ENCODE assay signal across 11 cellular contexts in the genomic region with DNA sequence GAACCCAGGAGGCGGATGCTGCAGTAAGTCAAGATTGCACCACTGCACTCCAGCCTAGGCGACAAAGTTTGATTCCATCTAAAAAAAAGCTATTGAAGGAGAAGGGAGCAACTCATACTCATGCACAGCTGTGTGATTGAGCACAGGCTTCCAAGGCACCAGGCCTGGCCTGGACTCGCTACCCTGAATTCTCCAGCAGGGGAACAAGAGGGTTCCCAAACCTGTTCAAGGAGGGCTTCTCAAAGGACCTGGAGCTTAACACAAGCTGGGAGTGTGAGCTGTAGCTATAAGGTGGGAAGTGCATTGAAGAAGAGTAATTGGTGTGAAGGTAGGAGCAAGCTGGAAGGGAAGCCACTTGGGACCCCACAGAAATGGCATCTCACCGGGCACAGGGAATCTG. TPM values are rescaled to one million over a fixed set of nuclear protein-coding genes. Genes with fewer than 3 reads are reported as not detected.
DNase-seq lines count a peak whose midpoint lies in the region; ATAC-seq, FAIRE-seq and TF ChIP-seq lines count a peak whose summit lies in the region.
"Had no signal": no experiment of that assay in that cellular context is flagged by ENCODE, and none has a peak within 500 bp of the region (broad histone marks: within the 10 kb centered on the region; RNA-seq: fewer than 3 reads in every experiment).

No MANE protein-coding gene starts in this region.

- H2BK12ac ChIP-seq in H1 (ENCODE audit: low read depth, low read length): peak overlapping the region; percentile 60; the same call in 1 of the 2 replicates

- H2AK5ac ChIP-seq in H1 (ENCODE audit: low read depth, low read length): peak overlapping the region; percentile 26; the same call in 1 of the 2 replicates

- H3K27me3 ChIP-seq in CD4-positive, alpha-beta memory T cell (ENCODE audit: insufficient read depth, low read length): no peaks in the 10 kb centered on the region
- H3K27me3 ChIP-seq in H1 (replicated peaks in 1 of 4; ENCODE audit: control insufficient read depth in 3 of 4, extremely low read depth in 1 of 4, insufficient read depth in 3 of 4, low read length in 3 of 4) (no peaks in the 10 kb centered on the region), prostate gland (replicated peaks; ENCODE audit: insufficient read depth) (no peaks in the 10 kb centered on the region)

- no peak overlapping the region for H3K27ac ChIP-seq in CD4-positive, alpha-beta memory T cell (ENCODE audit: low read depth, low read length)
- H3K27ac ChIP-seq in KOPT-K1 (ENCODE audit: low read depth, low read length, poor library complexity, severe bottlenecking) (peak overlapping the region; percentile 1), H1 (ENCODE audit: low read depth, low read length) (no peak overlapping the region), prostate gland (peak overlapping the region; percentile 83 to 84)

- H2BK120ac ChIP-seq in H1 (replicated peaks; ENCODE audit: low read depth, low read length): no peak overlapping the region

- H3K4me1 ChIP-seq in CD4-positive, alpha-beta memory T cell (ENCODE audit: insufficient read depth, low read length): peaks cover 93% of the 10 kb centered on the region
- H3K4me1 ChIP-seq in H1 (replicated peaks in 1 of 4; ENCODE audit: control insufficient read depth in 3 of 4, insufficient read depth in 4 of 4, low read length in 3 of 4) (peaks cover 12 to 29% (median 26%) of the 10 kb centered on the region in 4 experiments), prostate gland (replicated peaks) (peaks cover 45% of the 10 kb centered on the region)

- H3K9me3 Mint-ChIP-seq in CD4-positive, alpha-beta memory T cell: no peaks in the 10 kb centered on the region

- peak; percentile 9 to 33 (median 27); a peak in 3 of 4 replicates for TF ChIP-seq CTCF in H1 (IDR thresholded peaks at IDR 0.05; ENCODE audit: control extremely low read depth in 1 of 3, insufficient read depth in 1 of 3, low read depth in 1 of 3, low read length in 3 of 3)
- no peak for TF ChIP-seq CTCF in prostate gland (IDR thresholded peaks at IDR 0.05)

- H3K9me3 ChIP-seq in CD4-positive, alpha-beta memory T cell (ENCODE audit: control insufficient read depth in 1 of 2, low read length in 2 of 2): no peaks in the 10 kb centered on the region
- H3K9me3 ChIP-seq in KOPT-K1 (ENCODE audit: insufficient read depth, low read length, poor library complexity, severe bottlenecking) (no peaks in the 10 kb centered on the region), H1 (ENCODE audit: insufficient read depth in 2 of 2, low read depth in 1 of 2, low read length in 1 of 2) (no peaks in the 10 kb centered on the region), prostate gland (no peaks in the 10 kb centered on the region)

- peak overlapping the region in 5 of 8 donors; percentile 8 to 48 (median 33) for H3K4me3 Mint-ChIP-seq in CD4-positive, alpha-beta memory T cell

- WGBS in H1 (ENCODE audit: extremely low coverage in 1 of 2, insufficient coverage in 1 of 2, insufficient read length in 1 of 2, insufficient replicate concordance in 2 of 2, low coverage in 1 of 2, low lambda C conversion rate in 2 of 2, missing lambda C conversion rate in 1 of 2), 2 experiments: 94% methylated on average over 4 of the region's 4 CpGs; no CpG with 5 or more reads in 1 of the 2 experiments
- WGBS in prostate gland: 87% methylated on average over 4 of the region's 4 CpGs

- no peak overlapping the region for H3K23ac ChIP-seq in H1 (ENCODE audit: insufficient read length)

- H2BK20ac ChIP-seq in H1 (ENCODE audit: low read length): peak overlapping the region; percentile 80; the same call in 1 of the 2 replicates

- H3K79me2 ChIP-seq in H1 (ENCODE audit: control insufficient read depth in 1 of 2, insufficient read depth in 2 of 2, low read length in 2 of 2): no peaks in the 10 kb centered on the region

- ATAC-seq in HG02571 (IDR thresholded peaks at IDR 0.05; ENCODE audit: unreplicated experiment) (no peak), GM18909 (IDR thresholded peaks at IDR 0.05; ENCODE audit: poor library complexity, unreplicated experiment) (no peak), GM21723 (IDR thresholded peaks at IDR 0.05; ENCODE audit: unreplicated experiment) (no peak)

- FAIRE-seq in H1 (lab: Jason Lieb, UNC): no peak
- FAIRE-seq: keratinocyte had no signal

- no peaks in the 10 kb centered on the region for H3K27me3 Mint-ChIP-seq in CD4-positive, alpha-beta memory T cell

- H3K9ac ChIP-seq in H1 (replicated peaks in 1 of 4; ENCODE audit: extremely low read depth in 1 of 4, low read depth in 3 of 4, low read length in 3 of 4): no peak overlapping the region

- H3K14ac ChIP-seq in H1 (ENCODE audit: insufficient read length): no peak overlapping the region

- no peak overlapping the region for H3K56ac ChIP-seq in H1 (replicated peaks; ENCODE audit: insufficient read length, low read depth, low read length)

- peaks cover 46 to 77% (median 62%) of the 10 kb centered on the region in 4 donors for H3K4me1 Mint-ChIP-seq in CD4-positive, alpha-beta memory T cell

- peak overlapping the region; percentile 95; the same call in 1 of the 2 replicates for H2BK15ac ChIP-seq in H1 (ENCODE audit: low read length)

- H3K23me2 ChIP-seq in H1 (ENCODE audit: low read depth, low read length): peaks cover 4% of the 10 kb centered on the region; the same call in 1 of the 2 replicates

- H4K8ac ChIP-seq in H1 (ENCODE audit: extremely low read depth, insufficient read depth, low read length): no peak overlapping the region

- H4K20me1 ChIP-seq in H1 (replicated peaks in 1 of 2; ENCODE audit: control insufficient read depth in 1 of 2, insufficient read depth in 2 of 2, low read length in 2 of 2): no peaks in the 10 kb centered on the region

- H4K91ac ChIP-seq in H1 (replicated peaks; ENCODE audit: insufficient read length, low read length): peak overlapping the region; percentile 20

- peak overlapping the region in 6 of 7 donors; percentile 1 to 95 (median 84) for H3K27ac Mint-ChIP-seq in CD4-positive, alpha-beta memory T cell

- no peak overlapping the region for H3K4me3 ChIP-seq in CD4-positive, alpha-beta memory T cell (ENCODE audit: low read length in 2 of 2)
- H3K4me3 ChIP-seq in H1 (ENCODE audit: extremely low read depth in 1 of 4, insufficient read depth in 2 of 4, low read depth in 3 of 4, low read length in 4 of 4) (no peak overlapping the region), prostate gland (no peak overlapping the region)

- no peak for DNase-seq in CD4-positive, alpha-beta memory T cell
- no peak for DNase-seq in H1 (ENCODE audit: low read depth in 1 of 2, low spot score in 2 of 2)
- no peak for DNase-seq in prostate gland (ENCODE audit: low spot score)
- DNase-seq: EL; HCEC 1CT; NK-92 treated with Interleukin-12 subunit alpha and Interleukin-12 subunit beta, amount 100 ng/mL, for 24 hours had no signal

- TF ChIP-seq EP300 in H1 (IDR thresholded peaks at IDR 0.05; ENCODE audit: borderline replicate concordance in 1 of 2, low read depth in 2 of 2, low read length in 2 of 2): no peak

- intact Hi-C loops in CD4-positive, alpha-beta memory T cell (cut with micrococcal nuclease): no loop called here
- intact Hi-C loops in prostate gland (cut with DNase I): loop anchor here (5.0 kb wide), 1 partner anchor 41 kb away; a partner anchor contains a TSS

- TF ChIP-seq POLR2A in H1 (IDR thresholded peaks at IDR 0.05; ENCODE audit: control extremely low read depth in 1 of 2, low read depth in 2 of 2, low read length in 2 of 2) (no peak), prostate gland (IDR thresholded peaks at IDR 0.05) (no peak)

- H3K36me3 ChIP-seq in CD4-positive, alpha-beta memory T cell (ENCODE audit: insufficient read depth, low read length): no peaks in the 10 kb centered on the region
- H3K36me3 ChIP-seq in KOPT-K1 (ENCODE audit: insufficient read depth, low read length) (no peaks in the 10 kb centered on the region), H1 (ENCODE audit: control insufficient read depth in 2 of 4, insufficient read depth in 4 of 4, low read length in 3 of 4) (no peaks in the 10 kb centered on the region), prostate gland (no peaks in the 10 kb centered on the region)

- H2AFZ ChIP-seq in H1 (ENCODE audit: low read length): no peak overlapping the region

- H3K4me2 ChIP-seq in H1 (ENCODE audit: insufficient read depth in 1 of 2, low read depth in 2 of 2, low read length in 2 of 2): no peak overlapping the region

- H3K79me1 ChIP-seq in H1 (ENCODE audit: low read depth, low read length): no peaks in the 10 kb centered on the region

- POLR2A ChIA-PET in CD4-positive, alpha-beta memory T cell (lab: Charles Lee; ENCODE audit: partially characterized antibody): interaction anchor here (1.5 to 13.8 kb wide), 7 partner anchors 11 to 77 kb away, joined by 5 to 161 read pairs (median 22); a partner anchor contains a TSS
- POLR2A ChIA-PET in H1 (lab: Charles Lee; ENCODE audit: partially characterized antibody): interaction anchor here (0.6 to 24.2 kb wide), 10 partner anchors 11 to 173 kb away, joined by 3 to 673 read pairs (median 4); a partner anchor contains a TSS

- H3K4ac ChIP-seq in H1 (replicated peaks; ENCODE audit: insufficient read length, low read depth, low read length): no peak overlapping the region

- CTCF ChIA-PET in CD4-positive, alpha-beta memory T cell (lab: Charles Lee; ENCODE audit: partially characterized antibody): interaction anchor here (0.9 to 3.3 kb wide), 9 partner anchors 11 to 363 kb away, joined by 3 to 21 read pairs (median 3); a partner anchor contains a TSS
- CTCF ChIA-PET in H1 (lab: Charles Lee; ENCODE audit: partially characterized antibody): interaction anchor here (0.7 to 4.4 kb wide), 15 partner anchors 11 to 311 kb away, joined by 3 to 25 read pairs (median 5); a partner anchor contains a TSS

- peak; percentile 6 to 34; a peak in 2 of 4 replicates for TF ChIP-seq RAD21 in H1 (IDR thresholded peaks at IDR 0.05 in 1 of 2, conservative IDR thresholded peaks at IDR 0.05 in 1 of 2; ENCODE audit: low read depth in 2 of 2, low read length in 2 of 2)

- peak overlapping the region; percentile 40; the same call in 1 of the 2 replicates for H2BK5ac ChIP-seq in H1 (ENCODE audit: low read depth, low read length)

- no peaks in the 10 kb centered on the region for H3K36me3 Mint-ChIP-seq in CD4-positive, alpha-beta memory T cell

- no peak overlapping the region; the same call in 1 of the 2 replicates for H3K18ac ChIP-seq in H1 (ENCODE audit: extremely low read depth, low read length)

- H4K5ac ChIP-seq in H1 (ENCODE audit: insufficient read length, low read depth, low read length): no peak overlapping the region

RNA-seq across cellular contexts. Expression of a gene that starts 15.1 kb away (rescaled TPM):
- 10 to 100 TPM; 23.1 to 24.5 TPM for total RNA-seq in CD4-positive, alpha-beta memory T cell
- 100 to 1,000 TPM; 154 to 635 TPM for polyA plus RNA-seq in CD4-positive, alpha-beta memory T cell
- 42.1 and 47.4 TPM in 2 replicates for total RNA-seq in H1 (2021; fragmentation: NEBNext Ultra II Directional; extraction: Animal tissue kit (Norgen Biotek cat#: 25700))
- polyA plus RNA-seq in H1 (2011; rRNA removed): 108 and 187 TPM in 2 replicates
- 146 TPM for polyA plus RNA-seq in H1 (2011; cell fraction: cytosol; rRNA removed)
- 143 TPM for polyA plus RNA-seq in H1 (2011; cell fraction: nucleus; rRNA removed)
- 55.0 to 142 TPM (median 113 TPM) in 4 replicates for polyA plus RNA-seq in H1 (2012, experiment 1 of 2)
- polyA plus RNA-seq in H1 (2012, experiment 2 of 2): 62.5 TPM
- polyA plus RNA-seq in H1 (2013, experiment 1 of 2): 18.5 TPM
- polyA plus RNA-seq in H1 (2013, experiment 2 of 2): 19.9 TPM
- 63.3 and 82.3 TPM in 2 replicates for polyA minus RNA-seq in H1 (2011; rRNA and poly(A)+ RNA removed)
- 113 TPM for polyA minus RNA-seq in H1 (2011; cell fraction: cytosol; rRNA and poly(A)+ RNA removed)
- polyA minus RNA-seq in H1 (2011; cell fraction: nucleus; rRNA and poly(A)+ RNA removed): 186 TPM
- 100 to 1,000 TPM; 259 to 265 TPM for total RNA-seq in prostate gland

RNA-seq across cellular contexts. Expression of a gene that starts 42.5 kb away (rescaled TPM):
- 10 to 100 TPM; 14.3 to 17.5 TPM for total RNA-seq in CD4-positive, alpha-beta memory T cell
- polyA plus RNA-seq in CD4-positive, alpha-beta memory T cell: 10 to 100 TPM; 19.6 to 24.9 TPM
- 30.2 and 35.8 TPM in 2 replicates for total RNA-seq in H1 (2021; fragmentation: NEBNext Ultra II Directional; extraction: Animal tissue kit (Norgen Biotek cat#: 25700))
- polyA plus RNA-seq in H1 (2011; rRNA removed): 13.7 and 25.6 TPM in 2 replicates
- polyA plus RNA-seq in H1 (2011; cell fraction: cytosol; rRNA removed): 21.2 TPM
- 8.3 TPM for polyA plus RNA-seq in H1 (2011; cell fraction: nucleus; rRNA removed)
- polyA plus RNA-seq in H1 (2012, experiment 1 of 2): 27.9 to 42.2 TPM (median 30.6 TPM) in 4 replicates
- polyA plus RNA-seq in H1 (2012, experiment 2 of 2): 4.2 TPM
- 31.2 TPM for polyA plus RNA-seq in H1 (2013, experiment 1 of 2)
- polyA plus RNA-seq in H1 (2013, experiment 2 of 2): 32.0 TPM
- polyA minus RNA-seq in H1 (2011; rRNA and poly(A)+ RNA removed): 28.0 and 35.9 TPM in 2 replicates
- polyA minus RNA-seq in H1 (2011; cell fraction: cytosol; rRNA and poly(A)+ RNA removed): 22.5 TPM
- 27.0 TPM for polyA minus RNA-seq in H1 (2011; cell fraction: nucleus; rRNA and poly(A)+ RNA removed)
- 10 to 100 TPM; 14.8 to 38.3 TPM for total RNA-seq in prostate gland

RNA-seq across cellular contexts. Expression of a gene that starts 42.8 kb away (rescaled TPM):
- total RNA-seq in CD4-positive, alpha-beta memory T cell: 100 to 1,000 TPM; 114 to 118 TPM
- 100 to 1,000 TPM; 324 to 472 TPM for polyA plus RNA-seq in CD4-positive, alpha-beta memory T cell
- 56.2 and 57.4 TPM in 2 replicates for total RNA-seq in H1 (2021; fragmentation: NEBNext Ultra II Directional; extraction: Animal tissue kit (Norgen Biotek cat#: 25700))
- 33.6 and 53.1 TPM in 2 replicates for polyA plus RNA-seq in H1 (2011; rRNA removed)
- polyA plus RNA-seq in H1 (2011; cell fraction: cytosol; rRNA removed): 68.5 TPM
- polyA plus RNA-seq in H1 (2011; cell fraction: nucleus; rRNA removed): 24.3 TPM
- 51.6 to 58.4 TPM (median 55.8 TPM) in 4 replicates for polyA plus RNA-seq in H1 (2012, experiment 1 of 2)
- polyA plus RNA-seq in H1 (2012, experiment 2 of 2): 12.7 TPM
- polyA plus RNA-seq in H1 (2013, experiment 1 of 2): 43.7 TPM
- 47.2 TPM for polyA plus RNA-seq in H1 (2013, experiment 2 of 2)
- polyA minus RNA-seq in H1 (2011; rRNA and poly(A)+ RNA removed): 18.3 and 23.7 TPM in 2 replicates
- polyA minus RNA-seq in H1 (2011; cell fraction: cytosol; rRNA and poly(A)+ RNA removed): 13.5 TPM
- polyA minus RNA-seq in H1 (2011; cell fraction: nucleus; rRNA and poly(A)+ RNA removed): 11.6 TPM
- 100 to 1,000 TPM in 1 of 2 donors, 10 to 100 TPM in 1; 73.4 to 123 TPM for total RNA-seq in prostate gland

Comparison
In these comparisons a context has a peak if more than half of its experiments do, and no peak if none do; other contexts are left out.
1. H3K27ac ChIP-seq: peak in KOPT-K1 (single experiment) and prostate gland (2 of 2); none in CD4-positive, alpha-beta memory T cell (single experiment) and H1 (single experiment).
2. CTCF ChIP-seq: peak in H1 (3 of 3); none in prostate gland (0 of 4).